18 cellular contexts compared by ENCODE assay signal in the genomic region with DNA sequence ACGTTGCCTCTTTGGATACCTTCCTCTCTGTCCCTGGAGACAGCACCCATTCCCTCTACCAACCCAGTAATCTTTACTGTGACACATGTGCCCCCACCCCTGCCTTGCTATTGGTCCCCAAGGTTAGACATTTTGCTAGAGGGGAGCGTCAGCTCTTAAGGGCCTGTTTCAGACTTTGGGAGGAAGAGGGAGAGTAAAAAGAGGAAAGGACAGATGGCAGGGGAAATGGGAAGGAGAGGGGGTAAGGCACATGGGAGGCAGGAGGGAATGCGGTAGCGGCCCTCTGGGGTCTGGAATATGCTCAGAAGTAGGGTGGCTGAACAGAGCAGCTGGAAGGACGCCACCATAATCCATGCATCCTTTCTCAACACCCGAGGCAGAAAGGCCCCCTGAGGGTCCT. TPM values are rescaled to one million over a fixed set of nuclear protein-coding genes. Genes with fewer than 3 reads are reported as not detected.
"Had no signal": no experiment of that assay in that cellular context is flagged by ENCODE, and none has a peak within 500 bp of the region (broad histone marks: within the 10 kb centered on the region; RNA-seq: fewer than 3 reads in every experiment).

No MANE protein-coding gene starts in this region.

- H3K4me3 ChIP-seq: adrenal gland, hepatocyte, smooth muscle cell, transverse colon had no signal

- H3K4me3 Mint-ChIP-seq: activated naive CD4-positive, alpha-beta T cell treated with anti-CD3 and anti-CD28 coated beads, Interleukin-2, amount 10 ng/mL, durations not matched to agents 7 days and 5 days had no signal

- H3K4me1 Mint-ChIP-seq: activated naive CD4-positive, alpha-beta T cell treated with anti-CD3 and anti-CD28 coated beads, Interleukin-2, amount 10 ng/mL, durations not matched to agents 7 days and 5 days had no signal

- H3K36me3 Mint-ChIP-seq: activated naive CD4-positive, alpha-beta T cell treated with anti-CD3 and anti-CD28 coated beads, Interleukin-2, amount 10 ng/mL, durations not matched to agents 7 days and 5 days had no signal

- H2AFZ ChIP-seq: hepatocyte had no signal

- H3K79me2 ChIP-seq: hepatocyte had no signal

- H3K4me2 ChIP-seq: hepatocyte, smooth muscle cell had no signal

- H3K27me3 ChIP-seq: adrenal gland, hepatocyte, transverse colon had no signal

- H3K27ac Mint-ChIP-seq: activated naive CD4-positive, alpha-beta T cell treated with anti-CD3 and anti-CD28 coated beads, Interleukin-2, amount 10 ng/mL, durations not matched to agents 7 days and 5 days; activated T-helper 2 cell treated with anti-CD3 and anti-CD28 coated beads, Interferon-gamma antibody, Interleukin-2, Interleukin-4, amounts not matched to agents 10 μg/mL and 5 μg/mL and 100 μg/mL, durations not matched to agents 14 hours and 24 hours and 36 hours had no signal

- H3K9me3 Mint-ChIP-seq: activated naive CD4-positive, alpha-beta T cell treated with anti-CD3 and anti-CD28 coated beads, Interleukin-2, amount 10 ng/mL, durations not matched to agents 7 days and 5 days; activated T-helper 2 cell treated with anti-CD3 and anti-CD28 coated beads, Interferon-gamma antibody, Interleukin-2, Interleukin-4, amounts not matched to agents 10 μg/mL and 5 μg/mL and 100 μg/mL, durations not matched to agents 14 hours and 24 hours and 36 hours had no signal

- H3K9me3 ChIP-seq: adrenal gland, transverse colon had no signal

- FAIRE-seq: kidney had no signal

- H3K36me3 ChIP-seq: adrenal gland, transverse colon had no signal

- DNase-seq: activated CD4-positive, alpha-beta T cell treated with anti-CD3 and anti-CD28 coated beads for 48 hours; activated CD8-positive, alpha-beta memory T cell treated with anti-CD3 and anti-CD28 coated beads for 24 hours; activated naive CD4-positive, alpha-beta T cell treated with anti-CD3 and anti-CD28 coated beads, Interleukin-2, amount 10 ng/mL, durations not matched to agents 7 days and 5 days; activated T-cell treated with anti-CD3 and anti-CD28 coated beads for 4 hours; adrenal gland; central memory CD4-positive, alpha-beta T cell; cortex of kidney; kidney; midbrain; posterior cingulate gyrus; stimulated activated naive CD4-positive, alpha-beta T cell; T-helper 1 cell; transverse colon had no signal

RNA-seq across cellular contexts. Expression of a gene that starts 12.2 kb away (rescaled TPM):
- total RNA-seq: activated T-helper 2 cell treated with anti-CD3 and anti-CD28 coated beads, Interferon-gamma antibody, Interleukin-2, Interleukin-4, amounts not matched to agents 10 μg/mL and 5 μg/mL and 100 μg/mL, durations not matched to agents 14 hours and 24 hours and 36 hours had no signal

RNA-seq across cellular contexts. Expression of a gene that starts 45.1 kb away (rescaled TPM):
- total RNA-seq: activated T-helper 2 cell treated with anti-CD3 and anti-CD28 coated beads, Interferon-gamma antibody, Interleukin-2, Interleukin-4, amounts not matched to agents 10 μg/mL and 5 μg/mL and 100 μg/mL, durations not matched to agents 14 hours and 24 hours and 36 hours; adrenal gland; epithelial cell of proximal tubule; hepatocyte; kidney; smooth muscle cell; transverse colon had no signal
- polyA plus RNA-seq: adrenal gland, liver, smooth muscle cell had no signal
